In genomic region chr4:48620093-48620492, GRCh38 we compare ENCODE assay signal across 28 cellular contexts.
"Had no signal": no experiment of that assay in that cellular context is flagged by ENCODE, and none has a peak within 500 bp of the region (broad histone marks: within the 10 kb centered on the region; RNA-seq: fewer than 3 reads in every experiment).

No MANE protein-coding gene starts in this region.

- H3K4me1 Mint-ChIP-seq: stimulated activated effector memory CD8-positive, alpha-beta T cell treated with anti-CD3 and anti-CD28 coated beads, Interleukin-12 subunit alpha, Interleukin-12 subunit beta, amount 100 ng/mL, for 72 hours had no signal

- H3K27me3 Mint-ChIP-seq: activated CD4-positive, alpha-beta memory T cell treated with anti-CD3 and anti-CD28 coated beads for 36 hours; activated naive CD4-positive, alpha-beta T cell treated with anti-CD3 and anti-CD28 coated beads, Interleukin-2, amount 50 U/mL, for 24 hours; effector memory CD8-positive, alpha-beta T cell; naive thymus-derived CD4-positive, alpha-beta T cell; stimulated activated naive CD8-positive, alpha-beta T cell treated with anti-CD3 and anti-CD28 coated beads, Interleukin-15, Interleukin-2, amounts not matched to agents 100 ng/mL and 50 ng/mL, for 24 hours had no signal

- H3K9me3 ChIP-seq: body of pancreas, psoas muscle, sigmoid colon, thyroid gland, upper lobe of left lung, vagina had no signal

- H3K27ac Mint-ChIP-seq: activated CD4-positive, alpha-beta memory T cell treated with anti-CD3 and anti-CD28 coated beads for 36 hours; activated naive CD4-positive, alpha-beta T cell treated with anti-CD3 and anti-CD28 coated beads, Interleukin-2, amount 50 U/mL, for 24 hours; activated T-helper 2 cell treated with anti-CD3 and anti-CD28 coated beads, Interferon-gamma antibody, Interleukin-2, Interleukin-4, amounts not matched to agents 10 μg/mL and 5 μg/mL and 100 μg/mL, durations not matched to agents 14 hours and 24 hours and 36 hours; effector memory CD8-positive, alpha-beta T cell; mesothelial cell of epicardium; stimulated activated naive CD8-positive, alpha-beta T cell treated with anti-CD3 and anti-CD28 coated beads, Interleukin-15, Interleukin-2, amounts not matched to agents 100 ng/mL and 50 ng/mL, for 24 hours had no signal

- H3K27me3 ChIP-seq: body of pancreas, cardiac muscle cell, foreskin keratinocyte, hepatocyte, sigmoid colon, thyroid gland, upper lobe of left lung, vagina had no signal

- DNase-seq: activated CD4-positive, alpha-beta memory T cell treated with anti-CD3 and anti-CD28 coated beads for 36 hours; activated CD4-positive, alpha-beta T cell treated with anti-CD3 and anti-CD28 coated beads for 48 hours; activated T-cell treated with anti-CD3 and anti-CD28 coated beads, Interleukin-2, amount 50 U/mL, for 4 hours; aorta; body of pancreas; cerebellar nuclear complex; effector memory CD8-positive, alpha-beta T cell; left cardiac atrium; naive thymus-derived CD4-positive, alpha-beta T cell; psoas muscle; sigmoid colon; stimulated activated CD4-positive, alpha-beta T cell treated with anti-CD3 and anti-CD28 coated beads, Interleukin-4, amount 100 ng/mL, for 24 hours; thyroid gland; upper lobe of left lung had no signal

- H3K4me3 ChIP-seq: body of pancreas, cardiac muscle cell, coronary artery, hepatocyte, psoas muscle, sigmoid colon, thyroid gland, upper lobe of left lung, vagina had no signal

- ATAC-seq: activated CD4-positive, CD25-positive, alpha-beta regulatory T cell treated with anti-CD3 and anti-CD28 coated beads, Interleukin-2, amount 50 U/mL, for 24 hours; activated T-cell treated with anti-CD3 and anti-CD28 coated beads, Interleukin-2, amount 50 U/mL, for 4 hours; body of pancreas; effector memory CD8-positive, alpha-beta T cell; esophagus mucosa; left cardiac atrium; naive thymus-derived CD4-positive, alpha-beta T cell; psoas muscle; stimulated activated effector memory CD8-positive, alpha-beta T cell treated with anti-CD3 and anti-CD28 coated beads, Interleukin-12 subunit alpha, Interleukin-12 subunit beta, amount 100 ng/mL, for 72 hours had no signal

- H3K27ac ChIP-seq: body of pancreas, cardiac muscle cell, coronary artery, hepatocyte, parathyroid adenoma, psoas muscle, sigmoid colon, thyroid gland, upper lobe of left lung, vagina, VCaP had no signal

- H3K9me3 Mint-ChIP-seq: activated CD4-positive, alpha-beta memory T cell treated with anti-CD3 and anti-CD28 coated beads for 36 hours; activated naive CD4-positive, alpha-beta T cell treated with anti-CD3 and anti-CD28 coated beads, Interleukin-2, amount 50 U/mL, for 24 hours; activated T-helper 2 cell treated with anti-CD3 and anti-CD28 coated beads, Interferon-gamma antibody, Interleukin-2, Interleukin-4, amounts not matched to agents 10 μg/mL and 5 μg/mL and 100 μg/mL, durations not matched to agents 14 hours and 24 hours and 36 hours; effector memory CD8-positive, alpha-beta T cell; stimulated activated effector memory CD8-positive, alpha-beta T cell treated with anti-CD3 and anti-CD28 coated beads, Interleukin-12 subunit alpha, Interleukin-12 subunit beta, amount 100 ng/mL, for 72 hours; stimulated activated naive CD8-positive, alpha-beta T cell treated with anti-CD3 and anti-CD28 coated beads, Interleukin-15, Interleukin-2, amounts not matched to agents 100 ng/mL and 50 ng/mL, for 24 hours had no signal

- H3K9ac ChIP-seq: parathyroid adenoma had no signal

- H3K4me3 Mint-ChIP-seq: activated CD4-positive, alpha-beta memory T cell treated with anti-CD3 and anti-CD28 coated beads for 36 hours; activated naive CD4-positive, alpha-beta T cell treated with anti-CD3 and anti-CD28 coated beads, Interleukin-2, amount 50 U/mL, for 24 hours; activated T-cell treated with anti-CD3 and anti-CD28 coated beads, Interleukin-2, amount 50 U/mL, for 4 hours; effector memory CD8-positive, alpha-beta T cell; mesothelial cell of epicardium; naive thymus-derived CD4-positive, alpha-beta T cell; stimulated activated effector memory CD8-positive, alpha-beta T cell treated with anti-CD3 and anti-CD28 coated beads, Interleukin-12 subunit alpha, Interleukin-12 subunit beta, amount 100 ng/mL, for 72 hours; stimulated activated naive CD8-positive, alpha-beta T cell treated with anti-CD3 and anti-CD28 coated beads, Interleukin-15, Interleukin-2, amounts not matched to agents 100 ng/mL and 50 ng/mL, for 24 hours had no signal
